ENCODE assay signal across 8 cellular contexts in the genomic region with DNA sequence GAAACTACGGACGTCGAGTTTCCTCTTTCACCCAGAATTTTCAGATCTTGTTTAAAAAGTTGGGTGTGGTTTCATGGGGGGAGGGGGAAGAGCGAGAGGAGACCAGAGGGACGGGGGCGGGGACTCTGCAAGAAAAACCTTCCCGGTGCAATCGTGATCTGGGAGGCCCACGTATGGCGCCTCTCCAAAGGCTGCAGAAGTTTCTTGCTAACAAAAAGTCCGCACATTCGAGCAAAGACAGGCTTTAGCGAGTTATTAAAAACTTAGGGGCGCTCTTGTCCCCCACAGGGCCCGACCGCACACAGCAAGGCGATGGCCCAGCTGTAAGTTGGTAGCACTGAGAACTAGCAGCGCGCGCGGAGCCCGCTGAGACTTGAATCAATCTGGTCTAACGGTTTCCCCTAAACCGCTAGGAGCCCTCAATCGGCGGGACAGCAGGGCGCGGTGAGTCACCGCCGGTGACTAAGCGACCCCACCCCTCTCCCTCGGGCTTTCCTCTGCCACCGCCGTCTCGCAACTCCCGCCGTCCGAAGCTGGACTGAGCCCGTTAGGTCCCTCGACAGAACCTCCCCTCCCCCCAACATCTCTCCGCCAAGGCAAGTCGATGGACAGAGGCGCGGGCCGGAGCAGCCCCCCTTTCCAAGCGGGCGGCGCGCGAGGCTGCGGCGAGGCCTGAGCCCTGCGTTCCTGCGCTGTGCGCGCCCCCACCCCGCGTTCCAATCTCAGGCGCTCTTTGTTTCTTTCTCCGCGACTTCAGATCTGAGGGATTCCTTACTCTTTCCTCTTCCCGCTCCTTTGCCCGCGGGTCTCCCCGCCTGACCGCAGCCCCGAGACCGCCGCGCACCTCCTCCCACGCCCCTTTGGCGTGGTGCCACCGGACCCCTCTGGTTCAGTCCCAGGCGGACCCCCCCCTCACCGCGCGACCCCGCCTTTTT. TPM values are rescaled to one million over a fixed set of nuclear protein-coding genes. Genes with fewer than 3 reads are reported as not detected.
DNase-seq lines count a peak whose midpoint lies in the region; ATAC-seq and TF ChIP-seq lines count a peak whose summit lies in the region.

A gene (plus strand): TSS at position 161 of the 935 bp plus-strand sequence. CDS start 1,182 bp downstream, outside the sequence.

- peaks cover 0 to 9% (median 1%) of the 10 kb centered on the region in 4 donors for H3K36me3 ChIP-seq in transverse colon

- H3K27me3 Mint-ChIP-seq in activated naive CD8-positive, alpha-beta T cell treated with anti-CD3 and anti-CD28 coated beads, Interleukin-2, amount 10 ng/mL, durations not matched to agents 7 days and 5 days = no peaks in the 10 kb centered on the region

- H3K4me1 Mint-ChIP-seq in activated naive CD8-positive, alpha-beta T cell treated with anti-CD3 and anti-CD28 coated beads, Interleukin-2, amount 10 ng/mL, durations not matched to agents 7 days and 5 days = peaks cover 42% of the 10 kb centered on the region

- H3K4me3 ChIP-seq in transverse colon = peak within 1 kb of the TSS; percentile 54 to 69 (median 58)

- H3K4me1 ChIP-seq in transverse colon = peaks cover 10 to 60% (median 34%) of the 10 kb centered on the region in 4 donors

- peak within 1 kb of the TSS; percentile 94 for H3K27ac Mint-ChIP-seq in activated naive CD8-positive, alpha-beta T cell treated with anti-CD3 and anti-CD28 coated beads, Interleukin-2, amount 10 ng/mL, durations not matched to agents 7 days and 5 days

- peaks cover 37% of the 10 kb centered on the region for H3K36me3 Mint-ChIP-seq in activated naive CD8-positive, alpha-beta T cell treated with anti-CD3 and anti-CD28 coated beads, Interleukin-2, amount 10 ng/mL, durations not matched to agents 7 days and 5 days

- peaks cover 21% of the 10 kb centered on the region for H3K27me3 ChIP-seq in transverse colon

- TF ChIP-seq EP300 in transverse colon (IDR thresholded peaks at IDR 0.05; ENCODE audit: low read depth) = peak; percentile 14

- DNase-seq in AG09319 (ENCODE audit: extremely low read depth, low read depth) (peak; percentile 92), SW 1271 (lab: John Stamatoyannopoulos, UW) (peak; percentile 92 to 94), Right ventricle myocardium superior (peak; percentile 92), posterior cingulate gyrus (peak in 8 of 10 donors; percentile 24 to 89 (median 42)), transverse colon (peak; percentile 81)
- DNase-seq in activated naive CD8-positive, alpha-beta T cell treated with anti-CD3 and anti-CD28 coated beads, Interleukin-2, amount 10 ng/mL, durations not matched to agents 7 days and 5 days = peak; percentile 87

- in situ Hi-C loops in transverse colon (cut with MboI; ENCODE audit: low pct_ligation_motif_present in 1 of 4, low pct_unique_long_range_greater_than_20kb in 1 of 4, low sequenced_read_pairs in 3 of 4) = no loop called here

- H3K9me3 Mint-ChIP-seq in activated naive CD8-positive, alpha-beta T cell treated with anti-CD3 and anti-CD28 coated beads, Interleukin-2, amount 10 ng/mL, durations not matched to agents 7 days and 5 days = no peaks in the 10 kb centered on the region

- TF ChIP-seq CTCF in AG09319 (IDR thresholded peaks at IDR 0.05; ENCODE audit: low read depth, low read length) = peak; percentile 2
- no peak for TF ChIP-seq CTCF in transverse colon (IDR thresholded peaks at IDR 0.05)

- H3K4me3 Mint-ChIP-seq in activated naive CD8-positive, alpha-beta T cell treated with anti-CD3 and anti-CD28 coated beads, Interleukin-2, amount 10 ng/mL, durations not matched to agents 7 days and 5 days = peak within 1 kb of the TSS; percentile 91

- intact Hi-C loops in Right ventricle myocardium superior (cut with DNase I) = no loop called here
- intact Hi-C loops in posterior cingulate gyrus (cut with DNase I) = no loop called here
- intact Hi-C loops in transverse colon (cut with DNase I; ENCODE audit: low total_unique reads) = loop anchor here (2.0 kb wide), 1 partner anchor 28 kb away; a partner anchor contains a TSS

- no peaks in the 10 kb centered on the region for H3K9me3 ChIP-seq in transverse colon

- POLR2A ChIA-PET in activated naive CD8-positive, alpha-beta T cell treated with anti-CD3 and anti-CD28 coated beads, Interleukin-2, amount 10 ng/mL, durations not matched to agents 7 days and 5 days (lab: Charles Lee) = interaction anchor here (1.0 to 8.4 kb wide), 18 partner anchors 9 to 416 kb away, joined by 3 to 337 read pairs (median 12); a partner anchor contains a TSS

- peak; percentile 32 for ATAC-seq in GM19035 (IDR thresholded peaks at IDR 0.05; ENCODE audit: unreplicated experiment)
- peak; percentile 41 for ATAC-seq in HG03432 (IDR thresholded peaks at IDR 0.05; ENCODE audit: unreplicated experiment)
- peak; percentile 43 for ATAC-seq in activated naive CD8-positive, alpha-beta T cell treated with anti-CD3 and anti-CD28 coated beads, Interleukin-2, amount 10 ng/mL, durations not matched to agents 7 days and 5 days (ENCODE audit: low read depth)
- peak; percentile 70 for ATAC-seq in Right ventricle myocardium superior (ENCODE audit: poor library complexity)

- TF ChIP-seq POLR2A in transverse colon (IDR thresholded peaks at IDR 0.05) = peak; percentile 66

- WGBS in transverse colon (ENCODE audit: low coverage in 1 of 2), 2 donors = 0 to 1% methylated on average over 12 to 72 of the region's 78 CpGs

- peak within 1 kb of the TSS; percentile 92 to 99 (median 96) for H3K27ac ChIP-seq in transverse colon

RNA-seq across cellular contexts. Expression of the gene that starts here (rescaled TPM):
- total RNA-seq in activated naive CD8-positive, alpha-beta T cell treated with anti-CD3 and anti-CD28 coated beads, Interleukin-2, amount 10 ng/mL, durations not matched to agents 7 days and 5 days = 1,000 to 10,000 TPM; 1,681 to 1,738 TPM
- total RNA-seq in Right ventricle myocardium superior = 364 TPM
- 1,000 to 10,000 TPM in 1 of 4 donors, 100 to 1,000 TPM in 3; 345 to 1,157 (median 686) TPM for total RNA-seq in transverse colon

Comparison
In these comparisons a context has a peak if more than half of its experiments do, and no peak if none do; other contexts are left out.
1. Peak in every context shown above with its lines: DNase-seq, ATAC-seq, H3K4me3 ChIP-seq and H3K27ac ChIP-seq.
2. DNase-seq: peak in every context shown above with its lines; median percentile 93 in SW 1271; 92 in AG09319; 92 in Right ventricle myocardium superior; 87 in activated naive CD8-positive, alpha-beta T cell treated with anti-CD3 and anti-CD28 coated beads, Interleukin-2, amount 10 ng/mL, durations not matched to agents 7 days and 5 days; 81 in transverse colon; 42 in posterior cingulate gyrus.